Comparison of ENCODE assay signal across 1 cellular context in the genomic region with DNA sequence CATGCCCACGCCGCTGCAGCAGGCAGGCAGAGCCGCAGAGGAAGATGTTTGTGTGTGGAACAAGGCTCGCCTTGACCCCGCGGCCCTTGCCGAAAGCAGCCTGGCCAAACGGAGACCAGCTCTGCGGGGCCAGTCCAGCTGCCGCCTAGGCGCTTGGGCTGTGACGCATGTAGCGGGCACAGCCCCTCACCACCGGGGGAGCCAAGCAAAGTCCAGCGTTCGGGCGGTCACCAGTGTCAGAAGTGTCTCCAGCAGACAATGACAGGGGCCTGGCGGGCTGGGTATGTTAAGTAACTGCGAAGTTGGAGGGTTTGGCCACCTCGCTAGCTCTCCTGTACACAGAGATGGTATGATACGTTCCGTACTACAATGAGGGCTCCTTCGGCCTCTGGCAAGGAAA.
TF ChIP-seq lines count a peak whose summit lies in the region.

No MANE protein-coding gene starts in this region.

TF ChIP-seq in GM23338, 12 proteins besides CTCF, POLR2A, EP300 and RAD21 (continued from another document):
- TF ChIP-seq, protein P1, sequence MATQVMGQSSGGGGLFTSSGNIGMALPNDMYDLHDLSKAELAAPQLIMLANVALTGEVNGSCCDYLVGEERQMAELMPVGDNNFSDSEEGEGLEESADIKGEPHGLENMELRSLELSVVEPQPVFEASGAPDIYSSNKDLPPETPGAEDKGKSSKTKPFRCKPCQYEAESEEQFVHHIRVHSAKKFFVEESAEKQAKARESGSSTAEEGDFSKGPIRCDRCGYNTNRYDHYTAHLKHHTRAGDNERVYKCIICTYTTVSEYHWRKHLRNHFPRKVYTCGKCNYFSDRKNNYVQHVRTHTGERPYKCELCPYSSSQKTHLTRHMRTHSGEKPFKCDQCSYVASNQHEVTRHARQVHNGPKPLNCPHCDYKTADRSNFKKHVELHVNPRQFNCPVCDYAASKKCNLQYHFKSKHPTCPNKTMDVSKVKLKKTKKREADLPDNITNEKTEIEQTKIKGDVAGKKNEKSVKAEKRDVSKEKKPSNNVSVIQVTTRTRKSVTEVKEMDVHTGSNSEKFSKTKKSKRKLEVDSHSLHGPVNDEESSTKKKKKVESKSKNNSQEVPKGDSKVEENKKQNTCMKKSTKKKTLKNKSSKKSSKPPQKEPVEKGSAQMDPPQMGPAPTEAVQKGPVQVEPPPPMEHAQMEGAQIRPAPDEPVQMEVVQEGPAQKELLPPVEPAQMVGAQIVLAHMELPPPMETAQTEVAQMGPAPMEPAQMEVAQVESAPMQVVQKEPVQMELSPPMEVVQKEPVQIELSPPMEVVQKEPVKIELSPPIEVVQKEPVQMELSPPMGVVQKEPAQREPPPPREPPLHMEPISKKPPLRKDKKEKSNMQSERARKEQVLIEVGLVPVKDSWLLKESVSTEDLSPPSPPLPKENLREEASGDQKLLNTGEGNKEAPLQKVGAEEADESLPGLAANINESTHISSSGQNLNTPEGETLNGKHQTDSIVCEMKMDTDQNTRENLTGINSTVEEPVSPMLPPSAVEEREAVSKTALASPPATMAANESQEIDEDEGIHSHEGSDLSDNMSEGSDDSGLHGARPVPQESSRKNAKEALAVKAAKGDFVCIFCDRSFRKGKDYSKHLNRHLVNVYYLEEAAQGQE (IDR thresholded peaks at IDR 0.05; ENCODE audit: unreplicated experiment) = no peak
- no peak for TF ChIP-seq STAT1 (IDR thresholded peaks at IDR 0.05; ENCODE audit: unreplicated experiment)
- no peak for TF ChIP-seq ZNF114 (CRISPR knock-in tag; IDR thresholded peaks at IDR 0.05)
